ENCODE assay signal across 1 cellular context in genomic region chr2:109231428-109231827, GRCh38.
TF ChIP-seq lines count a peak whose summit lies in the region.

No MANE protein-coding gene starts in this region.

TF ChIP-seq in IMR-90, 13 proteins besides CTCF, POLR2A, EP300 and RAD21 (continued from another document):
- no peak for TF ChIP-seq USF2 (IDR thresholded peaks at IDR 0.05; ENCODE audit: low read depth, low read length)
- no peak for TF ChIP-seq BHLHE40 (IDR thresholded peaks at IDR 0.05; ENCODE audit: low read depth, low read length)
